Comparison of ENCODE assay signal across 28 cellular contexts in genomic region chr5:18970000-18970399, GRCh38.
"Had no signal": no experiment of that assay in that cellular context is flagged by ENCODE, and none has a peak within 500 bp of the region (broad histone marks: within the 10 kb centered on the region; RNA-seq: fewer than 3 reads in every experiment).

No MANE protein-coding gene starts in this region.

- H3K36me3 Mint-ChIP-seq: activated naive CD4-positive, alpha-beta T cell treated with anti-CD3 and anti-CD28 coated beads, Interleukin-2, amount 10 ng/mL, durations not matched to agents 7 days and 5 days; activated naive CD8-positive, alpha-beta T cell treated with anti-CD3 and anti-CD28 coated beads, Interleukin-2, amount 10 ng/mL, durations not matched to agents 7 days and 5 days; brain; naive thymus-derived CD4-positive, alpha-beta T cell had no signal

- H3K9me3 Mint-ChIP-seq: activated naive CD8-positive, alpha-beta T cell treated with anti-CD3 and anti-CD28 coated beads, Interleukin-2, amount 10 ng/mL, durations not matched to agents 7 days and 5 days had no signal

- H3K4me1 Mint-ChIP-seq: activated naive CD4-positive, alpha-beta T cell treated with anti-CD3 and anti-CD28 coated beads, Interleukin-2, amount 10 ng/mL, durations not matched to agents 7 days and 5 days; activated naive CD8-positive, alpha-beta T cell treated with anti-CD3 and anti-CD28 coated beads, Interleukin-2, amount 10 ng/mL, durations not matched to agents 7 days and 5 days; brain; naive thymus-derived CD4-positive, alpha-beta T cell had no signal

- H3K27me3 ChIP-seq: ascending aorta, cardiac muscle cell, colonic mucosa, esophagus squamous epithelium, right atrium auricular region, tibial nerve had no signal

- H3K4me1 ChIP-seq: ascending aorta, colonic mucosa, esophagus squamous epithelium, parathyroid adenoma, right atrium auricular region, tibial nerve had no signal

- H3K36me3 ChIP-seq: ascending aorta, cardiac muscle cell, colonic mucosa, esophagus squamous epithelium, right atrium auricular region, tibial nerve, WERI-Rb-1 had no signal

- H3K27ac ChIP-seq: ascending aorta, cardiac muscle cell, colonic mucosa, epithelial cell of prostate, esophagus squamous epithelium, parathyroid adenoma, right atrium auricular region, tibial nerve, WERI-Rb-1 had no signal

- H3K27ac Mint-ChIP-seq: activated naive CD4-positive, alpha-beta T cell treated with anti-CD3 and anti-CD28 coated beads, Interleukin-2, amount 10 ng/mL, durations not matched to agents 7 days and 5 days; activated naive CD8-positive, alpha-beta T cell treated with anti-CD3 and anti-CD28 coated beads, Interleukin-2, amount 10 ng/mL, durations not matched to agents 7 days and 5 days; brain; naive thymus-derived CD4-positive, alpha-beta T cell; T-helper 2 cell treated with Interferon-gamma antibody and Interleukin-4, amounts not matched to agents 5 μg/mL and 100 μg/mL, for 36 hours had no signal

- DNase-seq: activated CD4-positive, alpha-beta T cell treated with anti-CD3 and anti-CD28 coated beads for 48 hours; activated CD4-positive, alpha-beta T cell treated with anti-CD3 and anti-CD28 coated beads, Interleukin-2, amount 50 U/mL, for 48 hours; activated CD8-positive, alpha-beta memory T cell treated with anti-CD3 and anti-CD28 coated beads for 24 hours; activated effector memory CD4-positive, alpha-beta T cell treated with anti-CD3 and anti-CD28 coated beads, Interleukin-2, amount 50 U/mL, for 16 hours; activated naive CD4-positive, alpha-beta T cell treated with anti-CD3 and anti-CD28 coated beads, Interleukin-2, amount 10 ng/mL, durations not matched to agents 7 days and 5 days; activated naive CD8-positive, alpha-beta T cell treated with anti-CD3 and anti-CD28 coated beads, Interleukin-2, amount 10 ng/mL, durations not matched to agents 7 days and 5 days; cerebellar nuclear complex; colonic mucosa; effector CD8-positive, alpha-beta T cell; esophagus squamous epithelium; glutamatergic neuron; midbrain; naive thymus-derived CD4-positive, alpha-beta T cell; occipital lobe; stimulated activated CD4-positive, alpha-beta T cell treated with anti-CD3 and anti-CD28 coated beads, Interleukin-15, amount 100 ng/mL, for 24 hours; stimulated activated CD4-positive, alpha-beta T cell treated with anti-CD3 and anti-CD28 coated beads, Interleukin-2, amount 100 ng/mL, for 24 hours; stimulated activated naive CD4-positive, alpha-beta T cell; T-helper 1 cell; WERI-Rb-1 had no signal

- H3K4me3 Mint-ChIP-seq: activated naive CD4-positive, alpha-beta T cell treated with anti-CD3 and anti-CD28 coated beads, Interleukin-2, amount 10 ng/mL, durations not matched to agents 7 days and 5 days; activated naive CD8-positive, alpha-beta T cell treated with anti-CD3 and anti-CD28 coated beads, Interleukin-2, amount 10 ng/mL, durations not matched to agents 7 days and 5 days; brain; naive thymus-derived CD4-positive, alpha-beta T cell; T-helper 2 cell treated with Interferon-gamma antibody and Interleukin-4, amounts not matched to agents 5 μg/mL and 100 μg/mL, for 36 hours had no signal

- H3K4me3 ChIP-seq: ascending aorta, cardiac muscle cell, colonic mucosa, esophagus squamous epithelium, right atrium auricular region, tibial nerve had no signal

- ATAC-seq: activated CD4-positive, CD25-positive, alpha-beta regulatory T cell treated with anti-CD3 and anti-CD28 coated beads, Interleukin-2, amount 50 U/mL, for 24 hours; naive thymus-derived CD4-positive, alpha-beta T cell had no signal

- H3K9me3 ChIP-seq: ascending aorta, colonic mucosa, esophagus squamous epithelium, right atrium auricular region, tibial nerve had no signal

- H3K27me3 Mint-ChIP-seq: activated naive CD4-positive, alpha-beta T cell treated with anti-CD3 and anti-CD28 coated beads, Interleukin-2, amount 10 ng/mL, durations not matched to agents 7 days and 5 days; activated naive CD8-positive, alpha-beta T cell treated with anti-CD3 and anti-CD28 coated beads, Interleukin-2, amount 10 ng/mL, durations not matched to agents 7 days and 5 days; naive thymus-derived CD4-positive, alpha-beta T cell had no signal
